Comparison of ENCODE assay signal across 8 cellular contexts in genomic region chr5:36606052-36606436, GRCh38. TPM values are rescaled to one million over a fixed set of nuclear protein-coding genes. Genes with fewer than 3 reads are reported as not detected.
A peak's percentile ranks its signal among the peaks of the same experiment; 100 is the strongest.
DNase-seq lines count a peak whose midpoint lies in the region; ATAC-seq, FAIRE-seq and TF ChIP-seq lines count a peak whose summit lies in the region.

No MANE protein-coding gene starts in this region.

- H4K8ac ChIP-seq in neuronal stem cell (ENCODE audit: low read depth, low read length), result no peak overlapping the region

- peak overlapping the region; percentile 68 for H3K4me3 Mint-ChIP-seq in CD4-positive, alpha-beta T cell

- H3K4me1 ChIP-seq in OCI-LY3 (ENCODE audit: low read length), result peaks cover 4% of the 10 kb centered on the region
- H3K4me1 ChIP-seq in endothelial cell of umbilical vein (ENCODE audit: control insufficient read depth, extremely low read depth, insufficient read depth, low read length), result peaks cover 6% of the 10 kb centered on the region
- H3K4me1 ChIP-seq in neuronal stem cell (ENCODE audit: control insufficient read depth in 2 of 2, insufficient read depth in 1 of 2, low read depth in 1 of 2, low read length in 2 of 2), result peaks cover 3 to 18% of the 10 kb centered on the region in 2 donors

- H3K9ac ChIP-seq in OCI-LY3 (ENCODE audit: low read length) (peak overlapping the region; percentile 45), endothelial cell of umbilical vein (replicated peaks; ENCODE audit: extremely low read depth, insufficient read depth, low read length) (peak overlapping the region; percentile 21), neuronal stem cell (ENCODE audit: low read depth, low read length, poor library complexity) (no peak overlapping the region)

- dilution Hi-C loops in endothelial cell of umbilical vein (cut with MboI; ENCODE audit: extremely low pct_ligation_motif_present, low sequenced_read_pairs), result no loop called here

- H2BK120ac ChIP-seq in neuronal stem cell (ENCODE audit: low read depth, low read length), result no peak overlapping the region

- H3K79me2 ChIP-seq in OCI-LY3 (ENCODE audit: low read length) (no peaks in the 10 kb centered on the region), endothelial cell of umbilical vein (ENCODE audit: control insufficient read depth, insufficient read depth, low read length) (no peaks in the 10 kb centered on the region)

- no peaks in the 10 kb centered on the region for H3K9me3 Mint-ChIP-seq in CD4-positive, alpha-beta T cell

- H2AFZ ChIP-seq in OCI-LY3 (ENCODE audit: low read depth, low read length) (peak overlapping the region; percentile 90; the same call in 1 of the 2 replicates), endothelial cell of umbilical vein (ENCODE audit: low read depth, low read length) (peak overlapping the region; percentile 88), neuronal stem cell (ENCODE audit: low read length) (peak overlapping the region; percentile 59)

- POLR2A ChIA-PET in CD4-positive, alpha-beta T cell (lab: Charles Lee), result no interaction called here
- POLR2A ChIA-PET in endothelial cell of umbilical vein (lab: Charles Lee), result no interaction called here

- H3K27ac Mint-ChIP-seq in CD4-positive, alpha-beta T cell, result no peak overlapping the region

- H3K4me3 ChIP-seq in OCI-LY3 (ENCODE audit: low read length) (peak overlapping the region; percentile 89), endothelial cell of umbilical vein (replicated peaks in 1 of 3; ENCODE audit: insufficient read depth in 1 of 3, low read depth in 1 of 3, low read length in 3 of 3) (peak overlapping the region; percentile 26 to 64 (median 37)), neuronal stem cell (ENCODE audit: low read length in 2 of 2) (peak overlapping the region in 1 of 2 donors; percentile 52)

- no peak overlapping the region for H4K91ac ChIP-seq in neuronal stem cell (ENCODE audit: low read depth, low read length, poor library complexity)

- no peak overlapping the region for H3K4ac ChIP-seq in neuronal stem cell (ENCODE audit: low read length)

- no peak overlapping the region for H3K27ac ChIP-seq in CD4-positive, alpha-beta T cell (ENCODE audit: low read depth, low read length)
- H3K27ac ChIP-seq in OCI-LY3 (ENCODE audit: low read length) (no peak overlapping the region), endothelial cell of umbilical vein (ENCODE audit: insufficient read depth, low read depth, low read length) (no peak overlapping the region), neuronal stem cell (replicated peaks; ENCODE audit: low read length) (peak overlapping the region; percentile 8)

- H3K18ac ChIP-seq in neuronal stem cell (ENCODE audit: low read length), result no peak overlapping the region

- intact Hi-C loops in CD4-positive, alpha-beta T cell (cut with DNase I, micrococcal nuclease), result no loop called here
- intact Hi-C loops in endothelial cell of umbilical vein (cut with micrococcal nuclease), result loop anchor here (1.0 to 5.0 kb wide), 2 partner anchors 31 to 99 kb away; no protein-coding TSS in a partner anchor

- no peak overlapping the region for H2BK12ac ChIP-seq in neuronal stem cell (ENCODE audit: low read length)

- H3K36me3 Mint-ChIP-seq in CD4-positive, alpha-beta T cell (ENCODE audit: low read depth), result no peaks in the 10 kb centered on the region

- WGBS in neuronal stem cell (ENCODE audit: extremely low coverage in 2 of 2, insufficient read length in 2 of 2, insufficient replicate concordance in 1 of 2), 2 donors, result no CpG with 5 or more reads among the region's 11 CpGs

- peaks cover 36% of the 10 kb centered on the region for H3K27me3 ChIP-seq in CD4-positive, alpha-beta T cell (ENCODE audit: control insufficient read depth, insufficient read depth, low read length)
- H3K27me3 ChIP-seq in OCI-LY3 (ENCODE audit: low read depth, low read length), result peaks cover 27% of the 10 kb centered on the region
- peaks cover 15 to 38% of the 10 kb centered on the region in 2 experiments for H3K27me3 ChIP-seq in endothelial cell of umbilical vein (ENCODE audit: control insufficient read depth in 2 of 2, insufficient read depth in 2 of 2, low read length in 2 of 2)
- no peaks in the 10 kb centered on the region for H3K27me3 ChIP-seq in neuronal stem cell (ENCODE audit: control insufficient read depth in 3 of 3, insufficient read depth in 3 of 3, low read depth in 1 of 3, low read length in 3 of 3)

- no peaks in the 10 kb centered on the region for H3K79me1 ChIP-seq in neuronal stem cell (ENCODE audit: low read depth, low read length)

- H3K14ac ChIP-seq in neuronal stem cell (ENCODE audit: low read length), result no peak overlapping the region

- no peak for DNase-seq in CD4-positive, alpha-beta T cell
- DNase-seq in endothelial cell of umbilical vein (ENCODE audit: low read depth, low spot score) (no peak), neuronal stem cell (ENCODE audit: low spot score) (no peak), GM03348 (ENCODE audit: low spot score) (no peak), anterior cingulate cortex (lab: John Stamatoyannopoulos, UW) (no peak), NK-92 (lab: John Stamatoyannopoulos, UW; ENCODE audit: unreplicated experiment) (no peak)

- H2AK5ac ChIP-seq in neuronal stem cell (ENCODE audit: low read depth, low read length), result no peak overlapping the region

- H3K23ac ChIP-seq in neuronal stem cell (ENCODE audit: low read depth, low read length, poor library complexity), result no peak overlapping the region

- peaks cover 79% of the 10 kb centered on the region for H3K27me3 Mint-ChIP-seq in CD4-positive, alpha-beta T cell

- no peak for ATAC-seq in CD4-positive, alpha-beta T cell (ENCODE audit: poor library complexity)
- no peak for ATAC-seq in HG02970 (IDR thresholded peaks at IDR 0.05; ENCODE audit: low FRiP score, unreplicated experiment)

- no TSS peak for BruUV-seq in endothelial cell of umbilical vein (replicated peaks; lab: Mats Ljungman, UMichigan)

- no peaks in the 10 kb centered on the region for H3K36me3 ChIP-seq in OCI-LY3 (replicated peaks; ENCODE audit: low read depth, low read length)
- H3K36me3 ChIP-seq in endothelial cell of umbilical vein (ENCODE audit: control insufficient read depth in 2 of 2, extremely low read depth in 1 of 2, insufficient read depth in 2 of 2, low read length in 2 of 2), result no peaks in the 10 kb centered on the region
- peaks cover 0 to 28% of the 10 kb centered on the region in 2 donors for H3K36me3 ChIP-seq in neuronal stem cell (replicated peaks in 1 of 2; ENCODE audit: control insufficient read depth in 2 of 2, insufficient read depth in 2 of 2, low read length in 2 of 2)

- no peaks in the 10 kb centered on the region for H3K9me3 ChIP-seq in CD4-positive, alpha-beta T cell (ENCODE audit: control insufficient read depth, low read length)
- H3K9me3 ChIP-seq in OCI-LY3 (ENCODE audit: insufficient read depth, low read length) (no peaks in the 10 kb centered on the region), endothelial cell of umbilical vein (replicated peaks; ENCODE audit: control insufficient read depth, insufficient read depth, low read length) (no peaks in the 10 kb centered on the region), neuronal stem cell (replicated peaks in 1 of 2; ENCODE audit: control insufficient read depth in 2 of 2, insufficient read depth in 1 of 2, low read depth in 1 of 2, low read length in 2 of 2) (peaks cover 0 to 11% of the 10 kb centered on the region in 2 donors)

- H4K20me1 ChIP-seq in OCI-LY3 (ENCODE audit: insufficient read depth, low read length) (no peaks in the 10 kb centered on the region), endothelial cell of umbilical vein (replicated peaks; ENCODE audit: control insufficient read depth, extremely low read depth, insufficient read depth, low read length) (no peaks in the 10 kb centered on the region)

- H3K9me1 ChIP-seq in endothelial cell of umbilical vein (replicated peaks; ENCODE audit: control insufficient read depth, extremely low read depth, insufficient read depth, low read length), result no peaks in the 10 kb centered on the region

- no peak for TF ChIP-seq POLR2A in endothelial cell of umbilical vein (IDR thresholded peaks at IDR 0.05; ENCODE audit: low read depth, low read length)

- FAIRE-seq in endothelial cell of umbilical vein (lab: Jason Lieb, UNC), result no peak

- peaks cover 23% of the 10 kb centered on the region for H3K4me1 Mint-ChIP-seq in CD4-positive, alpha-beta T cell (ENCODE audit: low read depth)

- CTCF ChIA-PET in CD4-positive, alpha-beta T cell (lab: Charles Lee), result no interaction called here
- CTCF ChIA-PET in endothelial cell of umbilical vein (lab: Charles Lee), result interaction anchor here (0.9 to 2.9 kb wide), 3 partner anchors 25 to 84 kb away, joined by 3 to 7 read pairs (median 4); no protein-coding TSS in a partner anchor

- H2BK5ac ChIP-seq in neuronal stem cell (ENCODE audit: low read length), result no peak overlapping the region

- TF ChIP-seq CTCF in CD4-positive, alpha-beta T cell (IDR thresholded peaks at IDR 0.05), result no peak
- no peak for TF ChIP-seq CTCF in OCI-LY3 (IDR thresholded peaks at IDR 0.05; ENCODE audit: low read depth, low read length)
- no peak for TF ChIP-seq CTCF in endothelial cell of umbilical vein (IDR thresholded peaks at IDR 0.05; ENCODE audit: extremely low read depth in 1 of 2, insufficient read depth in 1 of 2, low read depth in 1 of 2, low read length in 2 of 2)

- H3K4me2 ChIP-seq in OCI-LY3 (ENCODE audit: low read length) (peak overlapping the region; percentile 98), endothelial cell of umbilical vein (ENCODE audit: insufficient read depth, low read length) (peak overlapping the region; percentile 80), neuronal stem cell (ENCODE audit: insufficient read depth, low read length, poor library complexity, severe bottlenecking) (peak overlapping the region; percentile 66)

- no peak overlapping the region for H2BK15ac ChIP-seq in neuronal stem cell (ENCODE audit: low read length)

TF ChIP-seq in endothelial cell of umbilical vein, 7 proteins besides CTCF, POLR2A, EP300 and RAD21 (continues in another document):
- no peak for TF ChIP-seq JUN (IDR thresholded peaks at IDR 0.05; ENCODE audit: borderline replicate concordance, insufficient read depth, insufficient read length, low read depth)
- TF ChIP-seq MAX (IDR thresholded peaks at IDR 0.05; ENCODE audit: insufficient read depth, insufficient read length), result no peak

RNA-seq across cellular contexts. Expression of gene SLC1A3, which starts 0.4 kb away (rescaled TPM):
- not detected for total RNA-seq in CD4-positive, alpha-beta T cell
- 0.44 TPM in 1 of 2 replicates, not detected in the other for total RNA-seq in endothelial cell of umbilical vein
- 0.13 and 0.36 TPM in 2 replicates for polyA plus RNA-seq in endothelial cell of umbilical vein
- polyA plus RNA-seq in endothelial cell of umbilical vein (2011; cell fraction: cytosol; rRNA removed), result 0.10 and 0.27 TPM in 2 replicates
- polyA plus RNA-seq in endothelial cell of umbilical vein (2011; cell fraction: nucleus; rRNA removed), result 0.68 and 1.1 TPM in 2 replicates
- polyA plus RNA-seq in endothelial cell of umbilical vein (2012), result not detected in 2 replicates
- polyA minus RNA-seq in endothelial cell of umbilical vein, result 0.41 and 1.1 TPM in 2 replicates
- polyA minus RNA-seq in endothelial cell of umbilical vein (2011; cell fraction: cytosol; rRNA and poly(A)+ RNA removed), result 46.0 TPM
- 1.7 and 3.1 TPM in 2 replicates for polyA minus RNA-seq in endothelial cell of umbilical vein (2011; cell fraction: nucleus; rRNA and poly(A)+ RNA removed)
- polyA plus RNA-seq in neuronal stem cell (2013, experiment 1 of 2), result 5.3 TPM
- polyA plus RNA-seq in neuronal stem cell (2013, experiment 2 of 2), result 5.7 TPM
